In the genomic region with DNA sequence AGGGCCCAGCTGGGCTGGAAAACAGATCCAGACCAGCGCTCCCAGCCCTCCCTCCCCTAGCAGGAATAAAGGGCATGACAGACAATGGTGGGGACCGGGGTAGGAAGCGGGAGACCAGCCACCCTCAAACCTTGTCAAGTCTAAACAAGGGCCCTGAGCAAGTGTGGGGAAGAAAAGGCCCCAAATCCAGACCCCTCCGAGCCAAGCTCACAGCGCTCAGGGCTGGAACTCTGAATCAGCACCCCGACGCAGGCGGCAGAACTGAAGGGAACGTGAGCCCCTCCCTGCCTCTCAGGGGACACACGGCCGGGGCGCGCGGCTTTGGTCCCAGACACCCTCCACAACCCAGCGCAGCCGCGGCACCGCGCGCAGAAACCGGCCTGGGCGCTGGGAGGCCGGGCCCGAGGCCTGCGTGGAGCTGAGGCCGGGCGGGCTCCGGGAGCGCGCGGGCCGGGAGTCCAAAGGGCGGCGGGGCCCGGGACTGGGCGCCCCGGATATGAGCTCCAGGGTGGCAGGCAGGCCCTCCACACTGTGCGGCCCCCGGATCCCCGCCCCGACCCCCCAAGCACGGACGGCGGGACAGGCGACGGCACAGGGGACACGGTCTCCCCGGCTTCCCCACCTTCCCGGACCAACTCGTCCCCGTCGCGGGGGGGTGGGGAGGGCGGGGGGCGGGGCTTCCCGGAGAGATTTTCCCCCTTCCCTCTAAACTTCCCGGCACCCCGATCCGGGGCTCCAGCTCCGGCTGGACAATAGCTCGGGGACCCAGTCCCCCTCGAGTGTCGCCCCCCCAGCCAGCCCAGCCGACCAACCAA, we compare ENCODE assay signal across 8 cellular contexts. TPM values are rescaled to one million over a fixed set of nuclear protein-coding genes. Genes with fewer than 3 reads are reported as not detected.
DNase-seq lines count a peak whose midpoint lies in the region; ATAC-seq and TF ChIP-seq lines count a peak whose summit lies in the region.

No MANE protein-coding gene starts in this region.

- H3F3A ChIP-seq in PC-9 (ENCODE audit: insufficient read depth, low read depth): peaks cover 6% of the 10 kb centered on the region; the same call in 1 of the 2 replicates

- H3K4me2 ChIP-seq in PC-9: peak overlapping the region; percentile 92

- peaks cover 68% of the 10 kb centered on the region for H3K79me2 ChIP-seq in PC-9 (ENCODE audit: low read depth)

- DNase-seq in Daoy (ENCODE audit: low read depth) (peak; percentile 66), PC-9 (peak in 1 of 2 experiments; percentile 59), epidermal melanocyte (ENCODE audit: insufficient read length, low spot score) (peak; percentile 81), myocyte (ENCODE audit: low read depth) (peak; percentile 52), GM10248 (ENCODE audit: extremely low spot score) (no peak), NCI-H146 (lab: John Stamatoyannopoulos, UW) (no peak), activated gamma-delta T cell treated with Interleukin-2 at 50 U/mL for 16 hours (no peak)

- no peaks in the 10 kb centered on the region for H3K36me3 ChIP-seq in PC-9 (ENCODE audit: low read depth)

- H3K9me2 ChIP-seq in PC-9 (ENCODE audit: insufficient read depth): no peaks in the 10 kb centered on the region

- peak overlapping the region; percentile 83 for H2AFZ ChIP-seq in PC-9

- intact Hi-C loops in PC-9 (cut with micrococcal nuclease; ENCODE audit: unreplicated experiment): loop anchor here (2.0 kb wide), 1 partner anchor 25 kb away; no protein-coding TSS in a partner anchor

- no peaks in the 10 kb centered on the region for H3K27me3 ChIP-seq in PC-9 (ENCODE audit: insufficient read depth, low read depth)

- BruUV-seq in PC-9 (replicated peaks; lab: Mats Ljungman, UMichigan): no TSS peak

- TF ChIP-seq CTCF in PC-9 (conservative IDR thresholded peaks at IDR 0.05) (no peak), GM10248 (IDR thresholded peaks at IDR 0.05; ENCODE audit: control extremely low read depth, extremely low read depth, low read depth, missing control alignments) (no peak)

- H3K4me3 ChIP-seq in PC-9: peak overlapping the region; percentile 61

- H3K27ac ChIP-seq in PC-9: no peak overlapping the region

- POLR2A ChIA-PET in PC-9 (lab: Charles Lee; ENCODE audit: unreplicated experiment): interaction anchor here (0.6 to 0.8 kb wide), 5 partner anchors 24 to 898 kb away, joined by 3 to 21 read pairs (median 7); no protein-coding TSS in a partner anchor
- POLR2A ChIA-PET in GM10248 (lab: Yijun Ruan, JAX): interaction anchor here (0.6 kb wide), 1 partner anchor 64 kb away, joined by 3 read pairs; no protein-coding TSS in a partner anchor

- ATAC-seq in HG03280 (IDR thresholded peaks at IDR 0.05; ENCODE audit: unreplicated experiment): no peak

- CTCF ChIA-PET in PC-9 (lab: Charles Lee): interaction anchor here (0.7 to 1.1 kb wide), 2 partner anchors 22 to 154 kb away, joined by 3 to 7 read pairs; partner anchors contain the start of gene PPARD
- CTCF ChIA-PET in GM10248 (lab: Yijun Ruan, JAX): interaction anchor here (1.7 kb wide), 1 partner anchor 9 kb away, joined by 4 read pairs; no protein-coding TSS in a partner anchor

- H3K4me1 ChIP-seq in PC-9 (replicated peaks; ENCODE audit: insufficient read depth): peaks cover 37% of the 10 kb centered on the region

- no peaks in the 10 kb centered on the region for H3K9me3 ChIP-seq in PC-9 (ENCODE audit: insufficient read depth, low read depth)

- peaks cover 18% of the 10 kb centered on the region; the same call in 1 of the 2 replicates for H4K20me1 ChIP-seq in PC-9 (ENCODE audit: insufficient read depth)

RNA-seq across cellular contexts. Expression of gene TEAD3, which starts 0.6 kb away (rescaled TPM):
- 6.9 and 7.3 TPM in 2 replicates for total RNA-seq in Daoy (2014; rRNA removed; shearing (Covaris generic))
- total RNA-seq in PC-9 (2021): 33.1 and 40.1 TPM in 2 replicates
- total RNA-seq in myocyte: 25.5 and 33.2 TPM in 2 replicates
- polyA plus RNA-seq in myocyte (2012): 51.2 TPM

RNA-seq across cellular contexts. Expression of gene TULP1, which starts 16.5 kb away (rescaled TPM):
- total RNA-seq in Daoy (2014; rRNA removed; shearing (Covaris generic)): not detected in 2 replicates
- total RNA-seq in PC-9 (2021) (not detected in 2 replicates), myocyte (0.05 and 0.10 TPM in 2 replicates)
- polyA plus RNA-seq in myocyte (2012): 0.24 TPM

RNA-seq across cellular contexts. Expression of gene RPL10A, which starts 28.0 kb away (rescaled TPM):
- total RNA-seq in Daoy (2014; rRNA removed; shearing (Covaris generic)): 1,576 and 1,963 TPM in 2 replicates
- total RNA-seq in PC-9 (2021) (1,335 and 1,742 TPM in 2 replicates), myocyte (794 and 894 TPM in 2 replicates)
- 1,221 TPM for polyA plus RNA-seq in myocyte (2012)

RNA-seq across cellular contexts. Expression of gene FANCE, which starts 44.1 kb away (rescaled TPM):
- 25.8 and 37.4 TPM in 2 replicates for total RNA-seq in Daoy (2014; rRNA removed; shearing (Covaris generic))
- 6.9 and 9.6 TPM in 2 replicates for total RNA-seq in PC-9 (2021)
- total RNA-seq in myocyte: 11.8 and 18.3 TPM in 2 replicates
- polyA plus RNA-seq in myocyte (2012): 4.1 TPM

Comparison
In these comparisons a context has a peak if more than half of its experiments do, and no peak if none do; other contexts are left out.
1. DNase-seq: peak in Daoy (single experiment), epidermal melanocyte (single experiment) and myocyte (single experiment); none in GM10248 (single experiment), NCI-H146 (single experiment) and activated gamma-delta T cell treated with Interleukin-2 at 50 U/mL for 16 hours (single experiment).